30 cellular contexts compared by ENCODE assay signal in genomic region chr1:113467991-113468390, GRCh38.
"Had no signal": no experiment of that assay in that cellular context is flagged by ENCODE, and none has a peak within 500 bp of the region (broad histone marks: within the 10 kb centered on the region; RNA-seq: fewer than 3 reads in every experiment).

No MANE protein-coding gene starts in this region.

- H3K4me3 ChIP-seq: ascending aorta, cardiac muscle cell had no signal

- H3K27me3 ChIP-seq: ascending aorta, cardiac muscle cell had no signal

- H3K27ac ChIP-seq: ascending aorta, cardiac muscle cell, VCaP had no signal

- DNase-seq: activated B cell treated with CpG ODN at 0.5 μM for 24 hours; activated CD4-positive, alpha-beta memory T cell treated with anti-CD3 and anti-CD28 coated beads, Interleukin-2, amount 10 ng/mL, durations not matched to agents 7 days and 5 days; activated CD4-positive, alpha-beta T cell treated with anti-CD3 and anti-CD28 coated beads for 4 hours; activated CD4-positive, alpha-beta T cell treated with anti-CD3 and anti-CD28 coated beads, Interleukin-2, amount 10 ng/mL, durations not matched to agents 24 days and 14 days; activated CD4-positive, alpha-beta T cell treated with anti-CD3 and anti-CD28 coated beads, Interleukin-2, amount 50 U/mL, for 48 hours; activated CD4-positive, CD25-positive, alpha-beta regulatory T cell treated with anti-CD3 and anti-CD28 coated beads, Interleukin-2, amount 50 U/mL, for 72 hours; activated CD8-positive, alpha-beta memory T cell treated with anti-CD3 and anti-CD28 coated beads for 24 hours; activated CD8-positive, alpha-beta memory T cell treated with anti-CD3 and anti-CD28 coated beads, Interleukin-2, amount 10 ng/mL, durations not matched to agents 7 days and 5 days; activated CD8-positive, alpha-beta memory T cell treated with anti-CD3 and anti-CD28 coated beads, Interleukin-2, amount 50 U/mL, for 48 hours; activated CD8-positive, alpha-beta T cell treated with anti-CD3 and anti-CD28 coated beads, Interleukin-2, amount 10 ng/mL, durations not matched to agents 7 days and 5 days; activated effector memory CD4-positive, alpha-beta T cell treated with Interleukin-2 at 50 U/mL for 16 hours; activated gamma-delta T cell; activated naive CD4-positive, alpha-beta T cell treated with anti-CD3 and anti-CD28 coated beads, Interleukin-2, amount 10 ng/mL, durations not matched to agents 7 days and 5 days; activated naive CD4-positive, alpha-beta T cell treated with Interleukin-2 at 50 U/mL for 16 hours; activated naive CD8-positive, alpha-beta T cell treated with anti-CD3 and anti-CD28 coated beads, Interleukin-2, amount 10 ng/mL, durations not matched to agents 7 days and 5 days; activated naive CD8-positive, alpha-beta T cell treated with anti-CD3 and anti-CD28 coated beads, Interleukin-2, amount 50 U/mL, for 24 hours; activated T-cell treated with anti-CD3 and anti-CD28 coated beads, Interleukin-2, amount 50 U/mL, for 24 hours; activated T-cell treated with anti-CD3 and anti-CD28 coated beads, Interleukin-2, amount 50 U/mL, for 48 hours; amygdala; anterior cingulate cortex; caudate nucleus; cerebellar nuclear complex; T-helper 1 cell; T-helper 2 cell; T-helper 9 cell had no signal

- ATAC-seq: activated CD8-positive, alpha-beta memory T cell treated with anti-CD3 and anti-CD28 coated beads, Interleukin-2, amount 10 ng/mL, durations not matched to agents 7 days and 5 days; activated CD8-positive, alpha-beta T cell treated with anti-CD3 and anti-CD28 coated beads, Interleukin-2, amount 10 ng/mL, durations not matched to agents 7 days and 5 days; activated naive CD8-positive, alpha-beta T cell treated with anti-CD3 and anti-CD28 coated beads, Interleukin-2, amount 50 U/mL, for 24 hours had no signal

- FAIRE-seq: bronchial epithelial cell, TTC549 had no signal

- H3K36me3 ChIP-seq: ascending aorta, cardiac muscle cell had no signal

- H3K4me1 ChIP-seq: ascending aorta had no signal
